14 cellular contexts compared by ENCODE assay signal in the genomic region with DNA sequence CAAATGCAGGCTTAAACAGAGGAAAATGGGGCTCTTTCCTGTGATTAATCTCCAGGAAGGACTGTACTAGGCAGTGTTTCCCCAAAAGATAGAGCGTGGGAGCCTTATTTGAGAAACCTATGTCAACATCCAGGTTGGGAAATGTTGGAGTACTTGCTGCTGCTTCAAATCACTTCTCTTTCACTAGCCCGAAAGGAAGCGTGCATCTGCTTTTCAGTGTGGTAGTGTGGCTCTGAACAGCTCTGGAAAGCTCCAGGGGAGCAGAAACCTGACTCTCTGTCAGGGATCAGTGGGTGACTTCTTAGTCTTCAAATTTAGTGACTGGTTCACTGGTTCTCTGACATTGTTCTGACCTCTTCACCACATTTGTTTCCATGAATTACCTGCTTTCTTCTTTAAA. TPM values are rescaled to one million over a fixed set of nuclear protein-coding genes. Genes with fewer than 3 reads are reported as not detected.
DNase-seq lines count a peak whose midpoint lies in the region; ATAC-seq and TF ChIP-seq lines count a peak whose summit lies in the region.
"Had no signal": no experiment of that assay in that cellular context is flagged by ENCODE, and none has a peak within 500 bp of the region (broad histone marks: within the 10 kb centered on the region; RNA-seq: fewer than 3 reads in every experiment).

No MANE protein-coding gene starts in this region.

- H3K27ac ChIP-seq in heart left ventricle (peak overlapping the region; percentile 37 to 87 (median 69)), esophagus squamous epithelium (peak overlapping the region; percentile 19 to 86 (median 78)), muscle layer of duodenum (ENCODE audit: low read length) (peak overlapping the region; percentile 83), H9 (ENCODE audit: insufficient read length, low read depth, low read length) (no peak overlapping the region), tibial nerve (peak overlapping the region in 1 of 4 donors; percentile 12)
- H3K27ac ChIP-seq: SJSA1 had no signal

- H4K20me1 ChIP-seq in H9 (ENCODE audit: control insufficient read depth, insufficient read depth, insufficient read length): no peaks in the 10 kb centered on the region

- H4K8ac ChIP-seq in H9 (replicated peaks; ENCODE audit: insufficient read length, low read depth, low read length): no peak overlapping the region

- ATAC-seq in heart left ventricle: peak in 1 of 4 donors; percentile 35
- ATAC-seq in HG02981 (IDR thresholded peaks at IDR 0.05; ENCODE audit: unreplicated experiment): no peak

- no peaks in the 10 kb centered on the region for H3K79me2 ChIP-seq in H9 (ENCODE audit: insufficient read depth, low read length)

- peak overlapping the region in 1 of 3 experiments; percentile 10; a peak in 1 of 7 replicates for H3K27ac Mint-ChIP-seq in H9
- H3K27ac Mint-ChIP-seq: dendritic cell treated with granulocyte-macrophage colony-stimulating factor and Interleukin-4, amounts not matched to agents 40 ng/mL and 50 ng/mL, for 4 days had no signal

- H4K91ac ChIP-seq in H9 (ENCODE audit: insufficient read length, low read depth, low read length): no peak overlapping the region

- WGBS in heart left ventricle, 4 donors: 48 to 73% (median 65%) methylated on average over 3 of the region's 3 CpGs
- WGBS in esophagus squamous epithelium, 2 donors: 51 to 71% methylated on average over 3 of the region's 3 CpGs
- no CpG with 5 or more reads among the region's 3 CpGs for whole genome bisulfite sequencing in H9 (ENCODE audit: extremely low coverage, insufficient read length, low lambda C conversion rate)
- WGBS in tibial nerve, 2 donors: 70 to 92% methylated on average over 3 of the region's 3 CpGs

- H3K79me1 ChIP-seq in H9 (ENCODE audit: insufficient read depth, low read depth, low read length, poor library complexity, severe bottlenecking): peaks cover 6% of the 10 kb centered on the region

- no peaks in the 10 kb centered on the region for H3K27me3 Mint-ChIP-seq in H9 (ENCODE audit: low read depth)

- intact Hi-C loops in heart left ventricle (cut with DNase I): loop anchor here in 2 of 10 donors (2.0 kb wide), 1 partner anchor 27 kb away; no protein-coding TSS in a partner anchor
- intact Hi-C loops in cardiac septum (cut with DNase I): no loop called here
- intact Hi-C loops in esophagus squamous epithelium (cut with DNase I): no loop called here

- H3K9me3 ChIP-seq in heart left ventricle: no peaks in the 10 kb centered on the region
- no peaks in the 10 kb centered on the region for H3K9me3 ChIP-seq in esophagus squamous epithelium
- H3K9me3 ChIP-seq in muscle layer of duodenum (ENCODE audit: control insufficient read depth in 1 of 2, low read length in 2 of 2): no peaks in the 10 kb centered on the region
- H3K9me3 ChIP-seq in H9 (ENCODE audit: control insufficient read depth, low read depth, low read length): peaks cover 34% of the 10 kb centered on the region
- no peaks in the 10 kb centered on the region for H3K9me3 ChIP-seq in tibial nerve
- H3K9me3 ChIP-seq: SJSA1 had no signal

- H2BK15ac ChIP-seq in H9 (ENCODE audit: low read depth, low read length): no peak overlapping the region

- no peak for TF ChIP-seq CTCF in heart left ventricle (IDR thresholded peaks at IDR 0.05)
- no peak for TF ChIP-seq CTCF in esophagus squamous epithelium (IDR thresholded peaks at IDR 0.05)
- no peak for TF ChIP-seq CTCF in H9 (conservative IDR thresholded peaks at IDR 0.05)
- TF ChIP-seq CTCF in tibial nerve (IDR thresholded peaks at IDR 0.05): no peak

- H3K4me1 Mint-ChIP-seq in H9: peaks cover 69 to 79% of the 10 kb centered on the region in 2 experiments

- H3K18ac ChIP-seq in H9 (ENCODE audit: insufficient read length, low read depth, low read length): no peak overlapping the region

- no peaks in the 10 kb centered on the region for H3K23me2 ChIP-seq in H9 (ENCODE audit: insufficient read length, low read depth, low read length, poor library complexity, severe bottlenecking)

- H3T11ph ChIP-seq in H9 (ENCODE audit: low read length): no peak overlapping the region

- H2BK12ac ChIP-seq in H9 (ENCODE audit: insufficient read length, low read depth, low read length): no peak overlapping the region

- TF ChIP-seq POLR2A in heart left ventricle (IDR thresholded peaks at IDR 0.05) (no peak), esophagus squamous epithelium (IDR thresholded peaks at IDR 0.05) (no peak), tibial nerve (IDR thresholded peaks at IDR 0.05) (no peak)

- H2BK5ac ChIP-seq in H9 (ENCODE audit: insufficient read length, low read length): no peak overlapping the region

- no peak overlapping the region for H3K4ac ChIP-seq in H9 (ENCODE audit: low read depth, low read length)

- no peak overlapping the region for H3K4me3 Mint-ChIP-seq in H9
- H3K4me3 Mint-ChIP-seq: dendritic cell treated with granulocyte-macrophage colony-stimulating factor and Interleukin-4, amounts not matched to agents 40 ng/mL and 50 ng/mL, for 4 days had no signal

- H2BK120ac ChIP-seq in H9 (ENCODE audit: low read depth, low read length, poor library complexity, severe bottlenecking): no peak overlapping the region

- no peak overlapping the region for H3K23ac ChIP-seq in H9 (ENCODE audit: insufficient read length, low read depth, low read length)

- H2AK5ac ChIP-seq in H9 (ENCODE audit: insufficient read length, low read length): no peak overlapping the region

- H3K9me3 Mint-ChIP-seq in H9: peaks cover 63 to 68% of the 10 kb centered on the region in 2 experiments
- H3K9me3 Mint-ChIP-seq: dendritic cell treated with granulocyte-macrophage colony-stimulating factor and Interleukin-4, amounts not matched to agents 40 ng/mL and 50 ng/mL, for 4 days had no signal

- H2BK20ac ChIP-seq in H9 (ENCODE audit: low read depth, low read length, poor library complexity, severe bottlenecking): no peak overlapping the region

- TF ChIP-seq EP300 in tibial nerve (IDR thresholded peaks at IDR 0.05): no peak

- H3K14ac ChIP-seq in H9 (ENCODE audit: insufficient read depth, low read length): no peak overlapping the region

- H3K4me1 ChIP-seq in heart left ventricle (peaks cover 0 to 48% (median 13%) of the 10 kb centered on the region in 12 donors), esophagus squamous epithelium (peaks cover 19 to 96% (median 23%) of the 10 kb centered on the region in 3 donors), muscle layer of duodenum (ENCODE audit: control insufficient read depth in 1 of 2, insufficient read depth in 2 of 2, low read length in 2 of 2) (peaks cover 24 to 36% of the 10 kb centered on the region in 2 donors), H9 (ENCODE audit: insufficient read depth, low read length) (peaks cover 12% of the 10 kb centered on the region; the same call in 1 of the 2 replicates), tibial nerve (peaks cover 0 to 35% (median 1%) of the 10 kb centered on the region in 4 donors)

- H3K36me3 ChIP-seq in heart left ventricle (no peaks in the 10 kb centered on the region), esophagus squamous epithelium (no peaks in the 10 kb centered on the region), muscle layer of duodenum (ENCODE audit: control insufficient read depth in 1 of 2, insufficient read depth in 2 of 2, low read length in 2 of 2) (no peaks in the 10 kb centered on the region), tibial nerve (peaks cover 0 to 6% (median 0%) of the 10 kb centered on the region in 3 donors)

- no peak overlapping the region for H3K56ac ChIP-seq in H9 (ENCODE audit: insufficient read length, low read depth, low read length)

- peaks cover 23 to 55% (median 39%) of the 10 kb centered on the region in 3 experiments for H3K36me3 Mint-ChIP-seq in H9 (ENCODE audit: insufficient read depth in 1 of 3, low read depth in 3 of 3)

- no peak overlapping the region for H3K4me3 ChIP-seq in heart left ventricle
- H3K4me3 ChIP-seq in esophagus squamous epithelium: no peak overlapping the region
- no peak overlapping the region for H3K4me3 ChIP-seq in muscle layer of duodenum (ENCODE audit: low read depth in 1 of 2, low read length in 2 of 2)
- H3K4me3 ChIP-seq in tibial nerve: no peak overlapping the region
- H3K4me3 ChIP-seq: SJSA1 had no signal

- no peak overlapping the region for H4K5ac ChIP-seq in H9 (ENCODE audit: insufficient read length, low read depth, low read length)

- DNase-seq in heart left ventricle: no peak
- DNase-seq in cardiac septum (ENCODE audit: low spot score): no peak
- DNase-seq in esophagus squamous epithelium (lab: John Stamatoyannopoulos, UW): no peak
- DNase-seq in H9: no peak
- no peak for DNase-seq in NCI-H748 treated with DMSO at 0.1 percent for 48 hours (lab: John Stamatoyannopoulos, UW)
- no peak for DNase-seq in tibial nerve (ENCODE audit: low spot score in 2 of 2)
- DNase-seq: DND-41; left colon; NCI-H187 treated with DMSO at 0.1 percent for 48 hours; stimulated activated CD4-positive, alpha-beta T cell treated with anti-CD3 and anti-CD28 coated beads, Interleukin-15, amount 100 ng/mL, for 24 hours had no signal

- H3K9ac ChIP-seq in H9 (ENCODE audit: extremely low read depth, insufficient read length, low read length): no peak overlapping the region

- peaks cover 0 to 49% (median 0%) of the 10 kb centered on the region in 9 donors for H3K27me3 ChIP-seq in heart left ventricle
- H3K27me3 ChIP-seq in esophagus squamous epithelium: no peaks in the 10 kb centered on the region
- H3K27me3 ChIP-seq in muscle layer of duodenum (ENCODE audit: low read depth, low read length): no peaks in the 10 kb centered on the region
- H3K27me3 ChIP-seq in H9 (ENCODE audit: insufficient read depth, low read length): no peaks in the 10 kb centered on the region
- peaks cover 0 to 17% of the 10 kb centered on the region in 2 donors for H3K27me3 ChIP-seq in tibial nerve
- H3K27me3 ChIP-seq: SJSA1 had no signal

- H3K4me2 ChIP-seq in H9 (ENCODE audit: insufficient read depth, insufficient read length, low read length): no peak overlapping the region

- no peak overlapping the region for H2AFZ ChIP-seq in H9 (ENCODE audit: low read length)

RNA-seq across cellular contexts. Expression of a gene that starts 36.8 kb away (rescaled TPM):
- 10 to 100 TPM in 5 of 9 donors, 1 to 10 TPM in 4; 6.8 to 14.8 (median 10.3) TPM for total RNA-seq in heart left ventricle
- polyA plus RNA-seq in heart left ventricle: 1 to 10 TPM; 6.1 to 9.1 TPM
- total RNA-seq in cardiac septum: 10.9 TPM
- 10 to 100 TPM; 20.8 to 36.7 (median 28.3) TPM for total RNA-seq in esophagus squamous epithelium
- 71.2 and 71.6 TPM in 2 replicates for total RNA-seq in H9 (2021)
- total RNA-seq in tibial nerve: 10 to 100 TPM in 2 of 4 donors, 1 to 10 TPM in 2; 5.0 to 14.5 (median 10.4) TPM

RNA-seq across cellular contexts. Expression of a gene that starts 58.3 kb away (rescaled TPM):
- total RNA-seq in heart left ventricle (not detected), cardiac septum (not detected), esophagus squamous epithelium (1 to 10 TPM in 2 of 4 donors, not detected in 2; 1.3 to 2.3 TPM), H9 (2021) (13.9 and 14.1 TPM in 2 replicates), tibial nerve (under 1 TPM in 2 of 4 donors, not detected in 2; 0.21 to 0.30 TPM)
- not detected for polyA plus RNA-seq in heart left ventricle
